In the genomic region with DNA sequence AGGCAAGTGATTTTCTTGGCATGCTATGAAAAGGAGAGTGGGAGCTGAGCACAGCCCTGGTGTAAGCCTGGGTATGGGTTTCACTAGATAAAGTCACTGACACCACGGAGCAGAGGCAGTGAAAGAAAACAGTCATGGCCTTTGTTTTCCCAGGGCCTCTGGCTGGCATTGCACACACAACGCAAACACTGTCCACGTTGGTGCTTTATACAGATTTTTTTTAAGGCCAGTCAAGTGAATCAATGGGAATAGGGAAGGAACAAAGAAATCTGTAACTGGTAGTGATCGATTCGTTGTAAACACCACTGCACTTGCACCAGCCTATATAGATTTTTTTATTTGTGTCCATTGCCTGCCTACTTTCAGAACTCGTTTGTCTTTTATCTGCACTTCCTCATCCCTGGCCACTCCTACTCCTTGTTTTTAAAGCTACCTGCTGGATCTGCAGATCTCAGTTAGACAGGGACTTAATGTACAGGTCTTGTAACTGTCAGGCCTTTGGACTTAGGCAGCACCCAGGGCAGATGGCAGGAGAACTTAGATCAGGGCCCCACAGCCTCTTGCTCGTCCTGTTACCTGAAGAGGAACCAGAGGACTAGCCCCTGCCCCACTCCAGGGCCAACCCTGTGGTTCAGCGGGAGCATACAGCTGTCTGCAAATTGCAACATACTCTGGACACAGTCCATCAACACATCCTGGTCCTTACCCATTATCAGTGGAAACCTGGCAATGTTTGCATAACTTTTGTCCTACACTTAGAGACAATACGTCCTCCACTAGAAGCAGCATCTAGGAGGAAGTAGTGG, we compare ENCODE assay signal across 1 cellular context.
TF ChIP-seq lines count a peak whose summit lies in the region.

No MANE protein-coding gene starts in this region.

TF ChIP-seq in K562, 482 proteins besides CTCF, POLR2A, EP300 and RAD21 (continued from another document and continues in another):
- TF ChIP-seq, protein P1, sequence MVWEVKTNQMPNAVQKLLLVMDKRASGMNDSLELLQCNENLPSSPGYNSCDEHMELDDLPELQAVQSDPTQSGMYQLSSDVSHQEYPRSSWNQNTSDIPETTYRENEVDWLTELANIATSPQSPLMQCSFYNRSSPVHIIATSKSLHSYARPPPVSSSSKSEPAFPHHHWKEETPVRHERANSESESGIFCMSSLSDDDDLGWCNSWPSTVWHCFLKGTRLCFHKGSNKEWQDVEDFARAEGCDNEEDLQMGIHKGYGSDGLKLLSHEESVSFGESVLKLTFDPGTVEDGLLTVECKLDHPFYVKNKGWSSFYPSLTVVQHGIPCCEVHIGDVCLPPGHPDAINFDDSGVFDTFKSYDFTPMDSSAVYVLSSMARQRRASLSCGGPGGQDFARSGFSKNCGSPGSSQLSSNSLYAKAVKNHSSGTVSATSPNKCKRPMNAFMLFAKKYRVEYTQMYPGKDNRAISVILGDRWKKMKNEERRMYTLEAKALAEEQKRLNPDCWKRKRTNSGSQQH (CRISPR knock-in tag; IDR thresholded peaks at IDR 0.05) = no peak
- TF ChIP-seq ZKSCAN3 (CRISPR knock-in tag; IDR thresholded peaks at IDR 0.05) (no peak), PTRF (tag; IDR thresholded peaks at IDR 0.05) (no peak), CBFA2T2 (conservative IDR thresholded peaks at IDR 0.05) (peak; percentile 71), TEAD1 (CRISPR knock-in tag; IDR thresholded peaks at IDR 0.05) (no peak), ZEB2 (IDR thresholded peaks at IDR 0.05) (peak; percentile 78), CHCHD3 (CRISPR knock-in tag; IDR thresholded peaks at IDR 0.05) (no peak), ZFPM2 (CRISPR knock-in tag; IDR thresholded peaks at IDR 0.05) (no peak), ZNF124 (CRISPR knock-in tag; IDR thresholded peaks at IDR 0.05) (no peak), MEF2D (tag; conservative IDR thresholded peaks at IDR 0.05; ENCODE audit: low read depth) (peak; percentile 34; the same call in 1 of the 2 replicates), SNIP1 (IDR thresholded peaks at IDR 0.05; ENCODE audit: low read depth) (no peak), MAFK (IDR thresholded peaks at IDR 0.05; ENCODE audit: low read length) (no peak), TEAD2 (tag; IDR thresholded peaks at IDR 0.05) (no peak), HMG20A (CRISPR knock-in tag; conservative IDR thresholded peaks at IDR 0.05) (no peak), FOXA1 (IDR thresholded peaks at IDR 0.05; ENCODE audit: borderline replicate concordance) (no peak), ARID2 (IDR thresholded peaks at IDR 0.05) (no peak), ZNF263 (CRISPR knock-in tag; IDR thresholded peaks at IDR 0.05; ENCODE audit: borderline replicate concordance) (no peak), FOS (IDR thresholded peaks at IDR 0.05; ENCODE audit: extremely low read depth, insufficient read length) (no peak), ZC3H4 (CRISPR knock-in tag; IDR thresholded peaks at IDR 0.05; ENCODE audit: borderline replicate concordance) (no peak), TAF1 (IDR thresholded peaks at IDR 0.05; ENCODE audit: control insufficient read depth, extremely low read depth, insufficient read depth, low read length, severe bottlenecking) (no peak), KLF16 (IDR thresholded peaks at IDR 0.05) (peak; percentile 71), STAT5B (CRISPR knock-in tag; IDR thresholded peaks at IDR 0.05) (no peak), ZNF695 (CRISPR knock-in tag; IDR thresholded peaks at IDR 0.05) (no peak), PRPF4 (IDR thresholded peaks at IDR 0.05; ENCODE audit: insufficient read depth, low read depth, low read length, poor library complexity, severe bottlenecking) (no peak), DDX20 (tag; IDR thresholded peaks at IDR 0.05; ENCODE audit: low read depth) (no peak), RBM17 (IDR thresholded peaks at IDR 0.05; ENCODE audit: borderline replicate concordance, low read depth, low read length) (no peak), MEF2A (IDR thresholded peaks at IDR 0.05; ENCODE audit: control insufficient read depth, low read depth, low read length) (no peak), ZNF311 (CRISPR knock-in tag; IDR thresholded peaks at IDR 0.05) (no peak), PCBP1 (IDR thresholded peaks at IDR 0.05; ENCODE audit: low read depth, low read length, poor library complexity, severe bottlenecking) (no peak), STAG1 (CRISPR knock-in tag; IDR thresholded peaks at IDR 0.05; ENCODE audit: borderline replicate concordance) (no peak), LCOR (CRISPR knock-in tag; IDR thresholded peaks at IDR 0.05) (no peak), SUPT5H (IDR thresholded peaks at IDR 0.05) (no peak), ETV1 (tag; conservative IDR thresholded peaks at IDR 0.05; ENCODE audit: low read depth) (peak; percentile 47), MXI1 (IDR thresholded peaks at IDR 0.05; ENCODE audit: low read depth, low read length) (no peak), ZSCAN29 (IDR thresholded peaks at IDR 0.05) (no peak), GABPB1 (CRISPR knock-in tag; IDR thresholded peaks at IDR 0.05) (peak; percentile 45; the same call in 1 of the 2 replicates), ZNF830 (CRISPR knock-in tag; IDR thresholded peaks at IDR 0.05) (no peak), HDAC2 (IDR thresholded peaks at IDR 0.05) (peak; percentile 74), RBM22 (IDR thresholded peaks at IDR 0.05; ENCODE audit: low read depth, low read length, poor library complexity, severe bottlenecking) (no peak), KAT7 (CRISPR knock-in tag; IDR thresholded peaks at IDR 0.05; ENCODE audit: borderline replicate concordance) (no peak), ZNF507 (tag; conservative IDR thresholded peaks at IDR 0.05) (no peak)
- TF ChIP-seq, protein P2, sequence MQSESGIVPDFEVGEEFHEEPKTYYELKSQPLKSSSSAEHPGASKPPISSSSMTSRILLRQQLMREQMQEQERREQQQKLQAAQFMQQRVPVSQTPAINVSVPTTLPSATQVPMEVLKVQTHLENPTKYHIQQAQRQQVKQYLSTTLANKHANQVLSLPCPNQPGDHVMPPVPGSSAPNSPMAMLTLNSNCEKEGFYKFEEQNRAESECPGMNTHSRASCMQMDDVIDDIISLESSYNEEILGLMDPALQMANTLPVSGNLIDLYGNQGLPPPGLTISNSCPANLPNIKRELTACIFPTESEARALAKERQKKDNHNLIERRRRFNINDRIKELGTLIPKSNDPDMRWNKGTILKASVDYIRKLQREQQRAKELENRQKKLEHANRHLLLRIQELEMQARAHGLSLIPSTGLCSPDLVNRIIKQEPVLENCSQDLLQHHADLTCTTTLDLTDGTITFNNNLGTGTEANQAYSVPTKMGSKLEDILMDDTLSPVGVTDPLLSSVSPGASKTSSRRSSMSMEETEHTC (IDR thresholded peaks at IDR 0.05) = no peak
- TF ChIP-seq, protein P3, sequence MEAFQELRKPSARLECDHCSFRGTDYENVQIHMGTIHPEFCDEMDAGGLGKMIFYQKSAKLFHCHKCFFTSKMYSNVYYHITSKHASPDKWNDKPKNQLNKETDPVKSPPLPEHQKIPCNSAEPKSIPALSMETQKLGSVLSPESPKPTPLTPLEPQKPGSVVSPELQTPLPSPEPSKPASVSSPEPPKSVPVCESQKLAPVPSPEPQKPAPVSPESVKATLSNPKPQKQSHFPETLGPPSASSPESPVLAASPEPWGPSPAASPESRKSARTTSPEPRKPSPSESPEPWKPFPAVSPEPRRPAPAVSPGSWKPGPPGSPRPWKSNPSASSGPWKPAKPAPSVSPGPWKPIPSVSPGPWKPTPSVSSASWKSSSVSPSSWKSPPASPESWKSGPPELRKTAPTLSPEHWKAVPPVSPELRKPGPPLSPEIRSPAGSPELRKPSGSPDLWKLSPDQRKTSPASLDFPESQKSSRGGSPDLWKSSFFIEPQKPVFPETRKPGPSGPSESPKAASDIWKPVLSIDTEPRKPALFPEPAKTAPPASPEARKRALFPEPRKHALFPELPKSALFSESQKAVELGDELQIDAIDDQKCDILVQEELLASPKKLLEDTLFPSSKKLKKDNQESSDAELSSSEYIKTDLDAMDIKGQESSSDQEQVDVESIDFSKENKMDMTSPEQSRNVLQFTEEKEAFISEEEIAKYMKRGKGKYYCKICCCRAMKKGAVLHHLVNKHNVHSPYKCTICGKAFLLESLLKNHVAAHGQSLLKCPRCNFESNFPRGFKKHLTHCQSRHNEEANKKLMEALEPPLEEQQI (IDR thresholded peaks at IDR 0.05) = no peak
- TF ChIP-seq, protein P4, sequence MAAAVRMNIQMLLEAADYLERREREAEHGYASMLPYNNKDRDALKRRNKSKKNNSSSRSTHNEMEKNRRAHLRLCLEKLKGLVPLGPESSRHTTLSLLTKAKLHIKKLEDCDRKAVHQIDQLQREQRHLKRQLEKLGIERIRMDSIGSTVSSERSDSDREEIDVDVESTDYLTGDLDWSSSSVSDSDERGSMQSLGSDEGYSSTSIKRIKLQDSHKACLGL (CRISPR knock-in tag; IDR thresholded peaks at IDR 0.05; ENCODE audit: borderline replicate concordance, poor library complexity, severe bottlenecking) = no peak
- TF ChIP-seq, protein P5, sequence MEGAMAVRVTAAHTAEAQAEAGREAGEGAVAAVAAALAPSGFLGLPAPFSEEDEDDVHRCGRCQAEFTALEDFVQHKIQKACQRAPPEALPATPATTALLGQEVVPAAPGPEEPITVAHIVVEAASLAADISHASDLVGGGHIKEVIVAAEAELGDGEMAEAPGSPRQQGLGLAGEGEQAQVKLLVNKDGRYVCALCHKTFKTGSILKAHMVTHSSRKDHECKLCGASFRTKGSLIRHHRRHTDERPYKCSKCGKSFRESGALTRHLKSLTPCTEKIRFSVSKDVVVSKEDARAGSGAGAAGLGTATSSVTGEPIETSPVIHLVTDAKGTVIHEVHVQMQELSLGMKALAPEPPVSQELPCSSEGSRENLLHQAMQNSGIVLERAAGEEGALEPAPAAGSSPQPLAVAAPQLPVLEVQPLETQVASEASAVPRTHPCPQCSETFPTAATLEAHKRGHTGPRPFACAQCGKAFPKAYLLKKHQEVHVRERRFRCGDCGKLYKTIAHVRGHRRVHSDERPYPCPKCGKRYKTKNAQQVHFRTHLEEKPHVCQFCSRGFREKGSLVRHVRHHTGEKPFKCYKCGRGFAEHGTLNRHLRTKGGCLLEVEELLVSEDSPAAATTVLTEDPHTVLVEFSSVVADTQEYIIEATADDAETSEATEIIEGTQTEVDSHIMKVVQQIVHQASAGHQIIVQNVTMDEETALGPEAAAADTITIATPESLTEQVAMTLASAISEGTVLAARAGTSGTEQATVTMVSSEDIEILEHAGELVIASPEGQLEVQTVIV (CRISPR knock-in tag; IDR thresholded peaks at IDR 0.05; ENCODE audit: borderline replicate concordance) = no peak
- TF ChIP-seq, protein P6, sequence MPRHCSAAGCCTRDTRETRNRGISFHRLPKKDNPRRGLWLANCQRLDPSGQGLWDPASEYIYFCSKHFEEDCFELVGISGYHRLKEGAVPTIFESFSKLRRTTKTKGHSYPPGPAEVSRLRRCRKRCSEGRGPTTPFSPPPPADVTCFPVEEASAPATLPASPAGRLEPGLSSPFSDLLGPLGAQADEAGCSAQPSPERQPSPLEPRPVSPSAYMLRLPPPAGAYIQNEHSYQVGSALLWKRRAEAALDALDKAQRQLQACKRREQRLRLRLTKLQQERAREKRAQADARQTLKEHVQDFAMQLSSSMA (CRISPR knock-in tag; IDR thresholded peaks at IDR 0.05) = no peak
- TF ChIP-seq, protein P7, sequence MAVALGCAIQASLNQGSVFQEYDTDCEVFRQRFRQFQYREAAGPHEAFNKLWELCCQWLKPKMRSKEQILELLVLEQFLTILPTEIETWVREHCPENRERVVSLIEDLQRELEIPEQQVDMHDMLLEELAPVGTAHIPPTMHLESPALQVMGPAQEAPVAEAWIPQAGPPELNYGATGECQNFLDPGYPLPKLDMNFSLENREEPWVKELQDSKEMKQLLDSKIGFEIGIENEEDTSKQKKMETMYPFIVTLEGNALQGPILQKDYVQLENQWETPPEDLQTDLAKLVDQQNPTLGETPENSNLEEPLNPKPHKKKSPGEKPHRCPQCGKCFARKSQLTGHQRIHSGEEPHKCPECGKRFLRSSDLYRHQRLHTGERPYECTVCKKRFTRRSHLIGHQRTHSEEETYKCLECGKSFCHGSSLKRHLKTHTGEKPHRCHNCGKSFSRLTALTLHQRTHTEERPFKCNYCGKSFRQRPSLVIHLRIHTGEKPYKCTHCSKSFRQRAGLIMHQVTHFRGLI (CRISPR knock-in tag; IDR thresholded peaks at IDR 0.05) = no peak
- TF ChIP-seq, protein P8, sequence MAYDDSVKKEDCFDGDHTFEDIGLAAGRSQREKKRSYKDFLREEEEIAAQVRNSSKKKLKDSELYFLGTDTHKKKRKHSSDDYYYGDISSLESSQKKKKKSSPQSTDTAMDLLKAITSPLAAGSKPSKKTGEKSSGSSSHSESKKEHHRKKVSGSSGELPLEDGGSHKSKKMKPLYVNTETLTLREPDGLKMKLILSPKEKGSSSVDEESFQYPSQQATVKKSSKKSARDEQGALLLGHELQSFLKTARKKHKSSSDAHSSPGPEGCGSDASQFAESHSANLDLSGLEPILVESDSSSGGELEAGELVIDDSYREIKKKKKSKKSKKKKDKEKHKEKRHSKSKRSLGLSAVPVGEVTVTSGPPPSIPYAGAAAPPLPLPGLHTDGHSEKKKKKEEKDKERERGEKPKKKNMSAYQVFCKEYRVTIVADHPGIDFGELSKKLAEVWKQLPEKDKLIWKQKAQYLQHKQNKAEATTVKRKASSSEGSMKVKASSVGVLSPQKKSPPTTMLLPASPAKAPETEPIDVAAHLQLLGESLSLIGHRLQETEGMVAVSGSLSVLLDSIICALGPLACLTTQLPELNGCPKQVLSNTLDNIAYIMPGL (CRISPR knock-in tag; IDR thresholded peaks at IDR 0.05) = no peak
- TF ChIP-seq, protein P9, sequence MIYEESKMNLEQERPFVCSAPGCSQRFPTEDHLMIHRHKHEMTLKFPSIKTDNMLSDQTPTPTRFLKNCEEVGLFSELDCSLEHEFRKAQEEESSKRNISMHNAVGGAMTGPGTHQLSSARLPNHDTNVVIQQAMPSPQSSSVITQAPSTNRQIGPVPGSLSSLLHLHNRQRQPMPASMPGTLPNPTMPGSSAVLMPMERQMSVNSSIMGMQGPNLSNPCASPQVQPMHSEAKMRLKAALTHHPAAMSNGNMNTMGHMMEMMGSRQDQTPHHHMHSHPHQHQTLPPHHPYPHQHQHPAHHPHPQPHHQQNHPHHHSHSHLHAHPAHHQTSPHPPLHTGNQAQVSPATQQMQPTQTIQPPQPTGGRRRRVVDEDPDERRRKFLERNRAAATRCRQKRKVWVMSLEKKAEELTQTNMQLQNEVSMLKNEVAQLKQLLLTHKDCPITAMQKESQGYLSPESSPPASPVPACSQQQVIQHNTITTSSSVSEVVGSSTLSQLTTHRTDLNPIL (CRISPR knock-in tag; IDR thresholded peaks at IDR 0.05) = no peak
